Comparison of ENCODE assay signal across 1 cellular context in genomic region chr12:55820679-55821078, GRCh38.
TF ChIP-seq lines count a peak whose summit lies in the region.

No MANE protein-coding gene starts in this region.

TF ChIP-seq in K562, 482 proteins besides CTCF, POLR2A, EP300 and RAD21:
- peak; percentile 83 for TF ChIP-seq ZKSCAN1 (IDR thresholded peaks at IDR 0.05; ENCODE audit: low read depth, low read length)
- TF ChIP-seq WHSC1 (IDR thresholded peaks at IDR 0.05; ENCODE audit: low read length) = no peak
- no peak for TF ChIP-seq MYNN (IDR thresholded peaks at IDR 0.05)
- no peak for TF ChIP-seq MYNN (CRISPR knock-in tag; IDR thresholded peaks at IDR 0.05)
- no peak for TF ChIP-seq RNF219 (CRISPR knock-in tag; IDR thresholded peaks at IDR 0.05)
- TF ChIP-seq ZNF764 (CRISPR knock-in tag; IDR thresholded peaks at IDR 0.05; ENCODE audit: low read depth) = 0 out of 2 replicates have a peak, but pooled peaks have one; percentile 35
- no peak for TF ChIP-seq MCM7 (IDR thresholded peaks at IDR 0.05)
- 0 out of 2 replicates have a peak, but pooled peaks have one; percentile 20 for TF ChIP-seq CC2D1A (IDR thresholded peaks at IDR 0.05)
- no peak for TF ChIP-seq ZNF212 (CRISPR knock-in tag; IDR thresholded peaks at IDR 0.05)
- TF ChIP-seq NFXL1 (CRISPR knock-in tag; IDR thresholded peaks at IDR 0.05) = no peak
